ENCODE assay signal across 9 cellular contexts in genomic region chr3:141105828-141106628, GRCh38. TPM values are rescaled to one million over a fixed set of nuclear protein-coding genes. Genes with fewer than 3 reads are reported as not detected.
DNase-seq lines count a peak whose midpoint lies in the region; ATAC-seq and TF ChIP-seq lines count a peak whose summit lies in the region.
"Had no signal": no experiment of that assay in that cellular context is flagged by ENCODE, and none has a peak within 500 bp of the region (broad histone marks: within the 10 kb centered on the region; RNA-seq: fewer than 3 reads in every experiment).

No MANE protein-coding gene starts in this region.

- no peaks in the 10 kb centered on the region for H3K36me3 Mint-ChIP-seq in CD4-positive, alpha-beta memory T cell
- H3K36me3 Mint-ChIP-seq in GM23338 (ENCODE audit: low read depth): peaks cover 10% of the 10 kb centered on the region
- H3K36me3 Mint-ChIP-seq: IgD-negative memory B cell had no signal

- no peaks in the 10 kb centered on the region for H3K9me2 ChIP-seq in GM23338 (ENCODE audit: insufficient read depth)

- no peak for TF ChIP-seq POLR2A in body of pancreas (IDR thresholded peaks at IDR 0.05)

- CTCF ChIA-PET in CD4-positive, alpha-beta memory T cell (lab: Charles Lee; ENCODE audit: partially characterized antibody): interaction anchor here (0.6 to 2.8 kb wide), 10 partner anchors 10 to 210 kb away, joined by 3 to 19 read pairs (median 4); no protein-coding TSS in a partner anchor

- H3K9me3 Mint-ChIP-seq in CD4-positive, alpha-beta memory T cell: peaks cover 0 to 2% (median 0%) of the 10 kb centered on the region in 8 donors
- H3K9me3 Mint-ChIP-seq in GM23338: peaks cover 9% of the 10 kb centered on the region
- H3K9me3 Mint-ChIP-seq: IgD-negative memory B cell had no signal

- H3K27me3 ChIP-seq in CD4-positive, alpha-beta memory T cell (ENCODE audit: insufficient read depth, low read length): no peaks in the 10 kb centered on the region
- H3K27me3 ChIP-seq in GM23338 (ENCODE audit: insufficient read depth) (no peaks in the 10 kb centered on the region), body of pancreas (no peaks in the 10 kb centered on the region)

- peaks cover 2% of the 10 kb centered on the region in 2 donors for H3K27me3 Mint-ChIP-seq in CD4-positive, alpha-beta memory T cell
- peaks cover 6% of the 10 kb centered on the region for H3K27me3 Mint-ChIP-seq in GM23338 (ENCODE audit: insufficient read depth, low read depth, poor library complexity)

- H2AFZ ChIP-seq in GM23338: no peak overlapping the region

- no peaks in the 10 kb centered on the region for H4K20me1 ChIP-seq in GM23338 (replicated peaks; ENCODE audit: insufficient read depth)

- DNase-seq in CD4-positive, alpha-beta memory T cell: peak; percentile 39 to 61 (median 47)
- DNase-seq in GM23338 (ENCODE audit: low spot score) (peak; percentile 97), NCI-H2029 treated with DMSO at 0.1 percent for 48 hours (lab: John Stamatoyannopoulos, UW) (peak; percentile 65), T1000 (lab: John Stamatoyannopoulos, UW) (peak; percentile 18), body of pancreas (peak; percentile 81 to 88 (median 84)), iPS-NIHi7 (ENCODE audit: extremely low spot score) (peak; percentile 69)
- DNase-seq in stimulated activated CD4-positive, alpha-beta T cell treated with anti-CD3 and anti-CD28 coated beads, Interleukin-15, amount 100 ng/mL, for 24 hours: peak; percentile 74

- no peak overlapping the region for H3K4me3 Mint-ChIP-seq in CD4-positive, alpha-beta memory T cell
- no peak overlapping the region for H3K4me3 Mint-ChIP-seq in GM23338
- H3K4me3 Mint-ChIP-seq: IgD-negative memory B cell had no signal

- H3K36me3 ChIP-seq in CD4-positive, alpha-beta memory T cell (ENCODE audit: insufficient read depth, low read length): no peaks in the 10 kb centered on the region
- H3K36me3 ChIP-seq in GM23338 (ENCODE audit: insufficient read depth): no peaks in the 10 kb centered on the region
- H3K36me3 ChIP-seq in body of pancreas (replicated peaks in 1 of 2; ENCODE audit: insufficient read depth in 1 of 2, low read depth in 2 of 2): no peaks in the 10 kb centered on the region

- peak; percentile 84 for ATAC-seq in GM23338
- ATAC-seq in body of pancreas: no peak
- no peak for ATAC-seq in HG03469 (IDR thresholded peaks at IDR 0.05; ENCODE audit: unreplicated experiment)

- H3K4me3 ChIP-seq in CD4-positive, alpha-beta memory T cell (ENCODE audit: low read length in 2 of 2): no peak overlapping the region
- H3K4me3 ChIP-seq in GM23338: no peak overlapping the region
- H3K4me3 ChIP-seq in body of pancreas: no peak overlapping the region

- no peaks in the 10 kb centered on the region for H3K9me3 ChIP-seq in CD4-positive, alpha-beta memory T cell (ENCODE audit: control insufficient read depth in 1 of 2, low read length in 2 of 2)
- H3K9me3 ChIP-seq in body of pancreas: no peaks in the 10 kb centered on the region

- H3K4me1 Mint-ChIP-seq in CD4-positive, alpha-beta memory T cell: no peaks in the 10 kb centered on the region
- H3K4me1 Mint-ChIP-seq in GM23338: peaks cover 27% of the 10 kb centered on the region

- H3F3A ChIP-seq in GM23338 (replicated peaks; ENCODE audit: low read depth): no peaks in the 10 kb centered on the region

- intact Hi-C loops in CD4-positive, alpha-beta memory T cell (cut with micrococcal nuclease): loop anchor here (1.0 to 5.0 kb wide), 6 partner anchors 86 to 1679 kb away; no protein-coding TSS in a partner anchor
- intact Hi-C loops in body of pancreas (cut with DNase I): loop anchor here (5.0 kb wide), 1 partner anchor 59 kb away; no protein-coding TSS in a partner anchor

- H3K79me2 ChIP-seq in GM23338 (replicated peaks; ENCODE audit: insufficient read depth): no peaks in the 10 kb centered on the region

- 38 to 49% methylated on average over 7 of the region's 7 CpGs for WGBS in body of pancreas, 2 donors

- H3K27ac Mint-ChIP-seq in CD4-positive, alpha-beta memory T cell: no peak overlapping the region
- H3K27ac Mint-ChIP-seq in GM23338: no peak overlapping the region; the same call in 1 of the 2 replicates
- H3K27ac Mint-ChIP-seq: IgD-negative memory B cell had no signal

- TF ChIP-seq CTCF in GM23338 (conservative IDR thresholded peaks at IDR 0.05; ENCODE audit: low read depth in 2 of 2) (peak; percentile 87 to 89), body of pancreas (IDR thresholded peaks at IDR 0.05) (peak; percentile 46 to 83 (median 68))

- no peak overlapping the region for H3K27ac ChIP-seq in CD4-positive, alpha-beta memory T cell (ENCODE audit: low read depth, low read length)
- H3K27ac ChIP-seq in GM23338 (ENCODE audit: low read depth) (no peak overlapping the region), body of pancreas (no peak overlapping the region)

- POLR2A ChIA-PET in CD4-positive, alpha-beta memory T cell (lab: Charles Lee; ENCODE audit: partially characterized antibody): no interaction called here

- H3K4me1 ChIP-seq in CD4-positive, alpha-beta memory T cell (ENCODE audit: insufficient read depth, low read length): no peaks in the 10 kb centered on the region
- H3K4me1 ChIP-seq in GM23338 (ENCODE audit: insufficient read depth) (no peaks in the 10 kb centered on the region), body of pancreas (peaks cover 50% of the 10 kb centered on the region)

- no peak overlapping the region for H3K4me2 ChIP-seq in GM23338

TF ChIP-seq in GM23338, 12 proteins besides CTCF, POLR2A, EP300 and RAD21 (continues in another document):
- TF ChIP-seq ETS1 (IDR thresholded peaks at IDR 0.05) (no peak), EZH2phosphoT487 (IDR thresholded peaks at IDR 0.05; ENCODE audit: unreplicated experiment) (no peak), STAT1 (IDR thresholded peaks at IDR 0.05; ENCODE audit: unreplicated experiment) (no peak), REST (IDR thresholded peaks at IDR 0.05; ENCODE audit: unreplicated experiment) (no peak), POLR2AphosphoS5 (IDR thresholded peaks at IDR 0.05; ENCODE audit: low read depth) (no peak), CREB1 (CRISPR knock-in tag; IDR thresholded peaks at IDR 0.05; ENCODE audit: low read depth) (no peak), JUNB (IDR thresholded peaks at IDR 0.05; ENCODE audit: unreplicated experiment) (no peak), EZH2 (IDR thresholded peaks at IDR 0.05; ENCODE audit: low read depth, unreplicated experiment) (no peak), ZNF331 (CRISPR knock-in tag; IDR thresholded peaks at IDR 0.05; ENCODE audit: low read depth) (no peak)

RNA-seq across cellular contexts. Expression of gene SPSB4, which starts 54.9 kb away (rescaled TPM):
- total RNA-seq in CD4-positive, alpha-beta memory T cell: not detected
- polyA plus RNA-seq in CD4-positive, alpha-beta memory T cell: not detected
- 20.1 and 25.9 TPM in 2 replicates for total RNA-seq in GM23338 (2014; rRNA removed; shearing (Covaris generic))
- 6.6 and 6.7 TPM in 2 replicates for polyA plus RNA-seq in GM23338 (2016; fragmentation: Nextera tagmentation; extraction: Ambion mirVana)
- 10 to 100 TPM; 18.2 to 48.1 TPM for total RNA-seq in body of pancreas
- polyA plus RNA-seq: IgD-negative memory B cell had no signal

Comparison
In these comparisons a context has a peak if more than half of its experiments do, and no peak if none do; other contexts are left out.
1. DNase-seq: peak in every context shown above with its lines; median percentile 97 in GM23338; 84 in body of pancreas; 74 in stimulated activated CD4-positive, alpha-beta T cell treated with anti-CD3 and anti-CD28 coated beads, Interleukin-15, amount 100 ng/mL, for 24 hours; 69 in iPS-NIHi7; 65 in NCI-H2029 treated with DMSO at 0.1 percent for 48 hours; 47 in CD4-positive, alpha-beta memory T cell; 18 in T1000.
2. RNA of gene SPSB4, which starts 54.9 kb away (total RNA-seq): 18.2 to 48.1 TPM in body of pancreas and 20.1 to 25.9 TPM in GM23338; not detected in CD4-positive, alpha-beta memory T cell; every median in the first group is over 10 times any median in the second.